In genomic region chr9:88388203-88388885, GRCh38 we compare ENCODE assay signal across 8 cellular contexts. TPM values are rescaled to one million over a fixed set of nuclear protein-coding genes. Genes with fewer than 3 reads are reported as not detected.
DNase-seq lines count a peak whose midpoint lies in the region; ATAC-seq and TF ChIP-seq lines count a peak whose summit lies in the region.

TSS of gene SPIN1 (plus strand) at chr9:88388444. CDS start at chr9:88426540, 38,096 bp downstream.

- 2% methylated on average over 31 of the region's 106 CpGs; no CpG with 5 or more reads in 1 of the 2 donors for WGBS in lower leg skin, 2 donors

- peak in 1 of 2 donors; percentile 63 for TF ChIP-seq POLR2A in lower leg skin (IDR thresholded peaks at IDR 0.05)

- no peak for TF ChIP-seq CTCF in lower leg skin (IDR thresholded peaks at IDR 0.05)

- peak within 1 kb of the TSS; percentile 63 for H3K4me3 ChIP-seq in lower leg skin (ENCODE audit: low read depth, poor library complexity, severe bottlenecking)

- ATAC-seq in GM18909 (IDR thresholded peaks at IDR 0.05; ENCODE audit: poor library complexity, unreplicated experiment) = peak; percentile 81
- peak; percentile 82 for ATAC-seq in HG03139 (IDR thresholded peaks at IDR 0.05; ENCODE audit: unreplicated experiment)

- DNase-seq in Ammon's horn (ENCODE audit: low spot score) (peak; percentile 32), NCI-H460 (ENCODE audit: extremely low read depth, low read depth) (peak; percentile 79), dermis microvascular lymphatic vessel endothelial cell (ENCODE audit: low read depth in 2 of 2) (peak; percentile 46 to 77), lower leg skin (ENCODE audit: low spot score in 2 of 2) (peak in 1 of 2 donors; percentile 95)
- peak; percentile 78 to 82 for DNase-seq in activated CD4-positive, alpha-beta T cell treated with anti-CD3 and anti-CD28 coated beads, Interleukin-2, amount 50 U/mL, for 4 hours
- peak; percentile 75 to 79 for DNase-seq in stimulated activated CD4-positive, alpha-beta T cell treated with anti-CD3 and anti-CD28 coated beads, Interleukin-4, amount 100 ng/mL, for 48 hours (ENCODE audit: low read depth in 2 of 2)

- intact Hi-C loops in lower leg skin (cut with DNase I; ENCODE audit: low total_unique reads) = loop anchor here (5.0 to 10.0 kb wide), 2 partner anchors 604 to 714 kb away; partner anchors contain the start of gene S1PR3

RNA-seq across cellular contexts. Expression of gene SPIN1, which starts in this region (rescaled TPM):
- total RNA-seq in NCI-H460 (2014; rRNA removed; shearing (Covaris generic)) = 47.6 and 58.4 TPM in 2 replicates
- 54.9 and 55.0 TPM in 2 replicates for polyA plus RNA-seq in NCI-H460 (2014; cell fraction: nucleus; rRNA removed)
- total RNA-seq in dermis microvascular lymphatic vessel endothelial cell = 48.0 and 69.2 TPM in 2 replicates
- total RNA-seq in lower leg skin = 10 to 100 TPM; 44.3 to 49.6 (median 49.5) TPM
